In genomic region chr6:45185403-45186251, GRCh38 we compare ENCODE assay signal across 19 cellular contexts.
DNase-seq lines count a peak whose midpoint lies in the region; ATAC-seq lines count a peak whose summit lies in the region.
"Had no signal": no experiment of that assay in that cellular context is flagged by ENCODE, and none has a peak within 500 bp of the region (broad histone marks: within the 10 kb centered on the region; RNA-seq: fewer than 3 reads in every experiment).

No MANE protein-coding gene starts in this region.

- peaks cover 10% of the 10 kb centered on the region for H3K36me3 Mint-ChIP-seq in activated CD4-positive, alpha-beta T cell treated with anti-CD3 and anti-CD28 coated beads, Interleukin-2, amount 10 ng/mL, durations not matched to agents 24 days and 14 days (ENCODE audit: low read depth)
- peaks cover 19% of the 10 kb centered on the region for H3K36me3 Mint-ChIP-seq in activated naive CD8-positive, alpha-beta T cell treated with anti-CD3 and anti-CD28 coated beads, Interleukin-2, amount 10 ng/mL, durations not matched to agents 7 days and 5 days
- peaks cover 0 to 9% (median 1%) of the 10 kb centered on the region in 3 donors for H3K36me3 Mint-ChIP-seq in naive thymus-derived CD8-positive, alpha-beta T cell
- H3K36me3 Mint-ChIP-seq: brain; CD14-positive monocyte; natural killer cell treated with Interleukin-12 subunit alpha and Interleukin-12 subunit beta and Interleukin-15 and Interleukin-18, amount 100 ng/mL, for 72 hours had no signal

- peaks cover 5% of the 10 kb centered on the region; the same call in 1 of the 2 replicates for H3K4me1 ChIP-seq in GM23248 (ENCODE audit: insufficient read depth)
- H3K4me1 ChIP-seq: A549, uterus had no signal

- H3K9me2 ChIP-seq in GM23248 (ENCODE audit: insufficient read depth) = no peaks in the 10 kb centered on the region; the same call in 1 of the 2 replicates

- H3K4me1 Mint-ChIP-seq in activated CD4-positive, alpha-beta T cell treated with anti-CD3 and anti-CD28 coated beads, Interleukin-2, amount 10 ng/mL, durations not matched to agents 24 days and 14 days = peaks cover 34% of the 10 kb centered on the region
- H3K4me1 Mint-ChIP-seq in activated naive CD8-positive, alpha-beta T cell treated with anti-CD3 and anti-CD28 coated beads, Interleukin-2, amount 10 ng/mL, durations not matched to agents 7 days and 5 days = peaks cover 31% of the 10 kb centered on the region
- H3K4me1 Mint-ChIP-seq in naive thymus-derived CD8-positive, alpha-beta T cell = peaks cover 21 to 36% (median 34%) of the 10 kb centered on the region in 4 donors
- H3K4me1 Mint-ChIP-seq: brain had no signal

- POLR2A ChIA-PET in activated naive CD8-positive, alpha-beta T cell treated with anti-CD3 and anti-CD28 coated beads, Interleukin-2, amount 10 ng/mL, durations not matched to agents 7 days and 5 days (lab: Charles Lee) = interaction anchor here (0.6 kb wide), 1 partner anchor 108 kb away, joined by 3 read pairs; no protein-coding TSS in a partner anchor
- POLR2A ChIA-PET in naive thymus-derived CD8-positive, alpha-beta T cell (lab: Charles Lee) = interaction anchor here (0.6 to 1.9 kb wide), 9 partner anchors 14 to 258 kb away, joined by 3 to 7 read pairs (median 4); partner anchors contain the start of gene SUPT3H

- no peak overlapping the region for H2AFZ ChIP-seq in GM23248

- intact Hi-C loops in activated CD4-positive, alpha-beta T cell treated with anti-CD3 and anti-CD28 coated beads, Interleukin-2, amount 10 ng/mL, durations not matched to agents 24 days and 14 days (cut with micrococcal nuclease) = loop anchor here (2.0 kb wide), 1 partner anchor 21 kb away; no protein-coding TSS in a partner anchor

- H3K79me2 ChIP-seq in GM23248 (ENCODE audit: insufficient read depth) = no peaks in the 10 kb centered on the region

- H3F3A ChIP-seq in GM23248 (ENCODE audit: insufficient read depth) = no peaks in the 10 kb centered on the region

- H3K27me3 ChIP-seq in GM23248 (replicated peaks; ENCODE audit: insufficient read depth) = no peaks in the 10 kb centered on the region
- H3K27me3 ChIP-seq: uterus had no signal

- H3K4me2 ChIP-seq in GM23248 (ENCODE audit: unreplicated experiment) = no peak overlapping the region
- H3K4me2 ChIP-seq: A549 had no signal

- no peaks in the 10 kb centered on the region for H4K20me1 ChIP-seq in GM23248 (ENCODE audit: insufficient read depth)

- H3K9me3 Mint-ChIP-seq in activated CD4-positive, alpha-beta T cell treated with anti-CD3 and anti-CD28 coated beads, Interleukin-2, amount 10 ng/mL, durations not matched to agents 24 days and 14 days = peaks cover 14% of the 10 kb centered on the region
- peaks cover 3% of the 10 kb centered on the region for H3K9me3 Mint-ChIP-seq in activated naive CD8-positive, alpha-beta T cell treated with anti-CD3 and anti-CD28 coated beads, Interleukin-2, amount 10 ng/mL, durations not matched to agents 7 days and 5 days
- H3K9me3 Mint-ChIP-seq in naive thymus-derived CD8-positive, alpha-beta T cell = peaks cover 0 to 8% (median 0%) of the 10 kb centered on the region in 9 donors
- H3K9me3 Mint-ChIP-seq: dendritic cell treated with granulocyte-macrophage colony-stimulating factor and Interleukin-4, amounts not matched to agents 40 ng/mL and 50 ng/mL, for 4 days; natural killer cell treated with Interleukin-12 subunit alpha and Interleukin-12 subunit beta and Interleukin-15 and Interleukin-18, amount 100 ng/mL, for 72 hours had no signal

- H3K9me3 ChIP-seq in KOPT-K1 (ENCODE audit: insufficient read depth, low read length, poor library complexity, severe bottlenecking) = peaks cover 20% of the 10 kb centered on the region
- no peaks in the 10 kb centered on the region for H3K9me3 ChIP-seq in GM23248 (ENCODE audit: low read depth)
- H3K9me3 ChIP-seq: A549, uterus had no signal

- 97 to 98% methylated on average over 2 of the region's 2 CpGs for WGBS in GM23248 (ENCODE audit: low coverage in 1 of 2, low lambda C conversion rate in 2 of 2, missing lambda C conversion rate in 2 of 2), 2 experiments

- H3K27me3 Mint-ChIP-seq in activated CD4-positive, alpha-beta T cell treated with anti-CD3 and anti-CD28 coated beads, Interleukin-2, amount 10 ng/mL, durations not matched to agents 24 days and 14 days = no peaks in the 10 kb centered on the region
- no peaks in the 10 kb centered on the region for H3K27me3 Mint-ChIP-seq in activated naive CD8-positive, alpha-beta T cell treated with anti-CD3 and anti-CD28 coated beads, Interleukin-2, amount 10 ng/mL, durations not matched to agents 7 days and 5 days
- no peaks in the 10 kb centered on the region for H3K27me3 Mint-ChIP-seq in naive thymus-derived CD8-positive, alpha-beta T cell
- H3K27me3 Mint-ChIP-seq: brain; dendritic cell treated with granulocyte-macrophage colony-stimulating factor and Interleukin-4, amounts not matched to agents 40 ng/mL and 50 ng/mL, for 4 days; natural killer cell treated with Interleukin-12 subunit alpha and Interleukin-12 subunit beta and Interleukin-15 and Interleukin-18, amount 100 ng/mL, for 72 hours had no signal

- no peak for DNase-seq in activated CD4-positive, alpha-beta T cell treated with anti-CD3 and anti-CD28 coated beads, Interleukin-2, amount 10 ng/mL, durations not matched to agents 24 days and 14 days
- no peak for DNase-seq in activated CD4-positive, alpha-beta T cell treated with anti-CD3 and anti-CD28 coated beads, Interleukin-2, amount 50 U/mL, for 4 hours
- peak; percentile 34 for DNase-seq in activated naive CD8-positive, alpha-beta T cell treated with anti-CD3 and anti-CD28 coated beads, Interleukin-2, amount 10 ng/mL, durations not matched to agents 7 days and 5 days
- peak in 6 of 10 donors; percentile 4 to 59 (median 24) for DNase-seq in naive thymus-derived CD8-positive, alpha-beta T cell
- DNase-seq in substantia nigra (lab: John Stamatoyannopoulos, UW) (no peak), GM23248 (no peak)
- DNase-seq: activated CD4-positive, CD25-positive, alpha-beta regulatory T cell treated with anti-CD3 and anti-CD28 coated beads, Interleukin-2, amount 50 U/mL, for 72 hours; mammary epithelial cell; NCI-H226; SHP77 treated with DMSO at 0.1 percent for 48 hours; stimulated activated naive CD4-positive, alpha-beta T cell treated with Interleukin-2 at 50 U/mL for 16 hours; uterus had no signal

- H3K27ac ChIP-seq in KOPT-K1 (ENCODE audit: low read depth, low read length, poor library complexity, severe bottlenecking) (peak overlapping the region; percentile 70), substantia nigra (ENCODE audit: low read depth, low read length, poor library complexity, severe bottlenecking) (no peak overlapping the region), GM23248 (no peak overlapping the region)
- H3K27ac ChIP-seq: A549, uterus had no signal

- H3K4me3 ChIP-seq in GM23248 = no peak overlapping the region
- H3K4me3 ChIP-seq: A549, uterus had no signal

- H3K27ac Mint-ChIP-seq in activated CD4-positive, alpha-beta T cell treated with anti-CD3 and anti-CD28 coated beads, Interleukin-2, amount 10 ng/mL, durations not matched to agents 24 days and 14 days = peak overlapping the region; percentile 62
- H3K27ac Mint-ChIP-seq in activated naive CD8-positive, alpha-beta T cell treated with anti-CD3 and anti-CD28 coated beads, Interleukin-2, amount 10 ng/mL, durations not matched to agents 7 days and 5 days = peak overlapping the region; percentile 85
- peak overlapping the region; percentile 65 to 93 (median 88) for H3K27ac Mint-ChIP-seq in naive thymus-derived CD8-positive, alpha-beta T cell
- H3K27ac Mint-ChIP-seq: CD14-positive monocyte; dendritic cell treated with granulocyte-macrophage colony-stimulating factor and Interleukin-4, amounts not matched to agents 40 ng/mL and 50 ng/mL, for 4 days; natural killer cell treated with Interleukin-12 subunit alpha and Interleukin-12 subunit beta and Interleukin-15 and Interleukin-18, amount 100 ng/mL, for 72 hours had no signal

- H3K4me3 Mint-ChIP-seq in activated CD4-positive, alpha-beta T cell treated with anti-CD3 and anti-CD28 coated beads, Interleukin-2, amount 10 ng/mL, durations not matched to agents 24 days and 14 days = no peak overlapping the region
- H3K4me3 Mint-ChIP-seq in activated naive CD8-positive, alpha-beta T cell treated with anti-CD3 and anti-CD28 coated beads, Interleukin-2, amount 10 ng/mL, durations not matched to agents 7 days and 5 days = peak overlapping the region; percentile 53
- H3K4me3 Mint-ChIP-seq in naive thymus-derived CD8-positive, alpha-beta T cell = peak overlapping the region; percentile 26 to 75 (median 66)
- H3K4me3 Mint-ChIP-seq: brain; CD14-positive monocyte; dendritic cell treated with granulocyte-macrophage colony-stimulating factor and Interleukin-4, amounts not matched to agents 40 ng/mL and 50 ng/mL, for 4 days; natural killer cell treated with Interleukin-12 subunit alpha and Interleukin-12 subunit beta and Interleukin-15 and Interleukin-18, amount 100 ng/mL, for 72 hours had no signal

- H3K36me3 ChIP-seq in KOPT-K1 (ENCODE audit: insufficient read depth, low read length) = no peaks in the 10 kb centered on the region; the same call in 1 of the 2 replicates
- no peaks in the 10 kb centered on the region for H3K36me3 ChIP-seq in GM23248 (ENCODE audit: low read depth)
- H3K36me3 ChIP-seq: uterus had no signal

- H3K9ac ChIP-seq in GM23248 = no peak overlapping the region

- ATAC-seq in activated naive CD8-positive, alpha-beta T cell treated with anti-CD3 and anti-CD28 coated beads, Interleukin-2, amount 10 ng/mL, durations not matched to agents 7 days and 5 days (ENCODE audit: low read depth) = peak; percentile 78
- peak; percentile 87 to 92 for ATAC-seq in naive thymus-derived CD8-positive, alpha-beta T cell
- no peak for ATAC-seq in HG02571 (IDR thresholded peaks at IDR 0.05; ENCODE audit: unreplicated experiment)
- ATAC-seq: A549; natural killer cell treated with Interleukin-12 subunit alpha and Interleukin-12 subunit beta and Interleukin-15 and Interleukin-18, amount 100 ng/mL, for 72 hours had no signal

- in situ Hi-C loops in GM23248 (cut with MboI) = no loop called here

Comparison
In these comparisons a context has a peak if more than half of its experiments do, and no peak if none do; other contexts are left out.
1. DNase-seq: peak in activated naive CD8-positive, alpha-beta T cell treated with anti-CD3 and anti-CD28 coated beads, Interleukin-2, amount 10 ng/mL, durations not matched to agents 7 days and 5 days (single experiment) and naive thymus-derived CD8-positive, alpha-beta T cell (6 of 10); none in activated CD4-positive, alpha-beta T cell treated with anti-CD3 and anti-CD28 coated beads, Interleukin-2, amount 10 ng/mL, durations not matched to agents 24 days and 14 days (single experiment), activated CD4-positive, alpha-beta T cell treated with anti-CD3 and anti-CD28 coated beads, Interleukin-2, amount 50 U/mL, for 4 hours (0 of 2), substantia nigra (0 of 49) and GM23248 (single experiment).
2. Peak in every context shown above with its lines, with median percentiles within 50 percentile points of each other: H3K27ac Mint-ChIP-seq.